ENCODE assay signal across 16 cellular contexts in genomic region chr17:19305761-19306159, GRCh38. TPM values are rescaled to one million over a fixed set of nuclear protein-coding genes. Genes with fewer than 3 reads are reported as not detected.
DNase-seq lines count a peak whose midpoint lies in the region; ATAC-seq, FAIRE-seq and TF ChIP-seq lines count a peak whose summit lies in the region.
"Had no signal": no experiment of that assay in that cellular context is flagged by ENCODE, and none has a peak within 500 bp of the region (broad histone marks: within the 10 kb centered on the region; RNA-seq: fewer than 3 reads in every experiment).

No MANE protein-coding gene starts in this region.

- TF ChIP-seq POLR2A in GM12892 (IDR thresholded peaks at IDR 0.05; ENCODE audit: low read depth, low read length) = no peak

- no peaks in the 10 kb centered on the region for H3K27me3 ChIP-seq in CD4-positive, CD25-positive, alpha-beta regulatory T cell (ENCODE audit: control insufficient read depth, insufficient read depth, low read length)
- H3K27me3 ChIP-seq in Loucy (ENCODE audit: insufficient read depth, low read length, poor library complexity, severe bottlenecking) = no peaks in the 10 kb centered on the region
- H3K27me3 ChIP-seq: sigmoid colon had no signal

- H3K9me2 ChIP-seq in Loucy (replicated peaks; ENCODE audit: low read depth, low read length) = no peaks in the 10 kb centered on the region

- H3K36me3 Mint-ChIP-seq in CD4-positive, CD25-positive, alpha-beta regulatory T cell = no peaks in the 10 kb centered on the region
- no peaks in the 10 kb centered on the region for H3K36me3 Mint-ChIP-seq in activated T-helper 2 cell treated with anti-CD3 and anti-CD28 coated beads, Interferon-gamma antibody, Interleukin-2, Interleukin-4, amounts not matched to agents 10 μg/mL and 5 μg/mL and 100 μg/mL, durations not matched to agents 14 hours and 24 hours and 36 hours (ENCODE audit: low read depth)
- no peaks in the 10 kb centered on the region for H3K36me3 Mint-ChIP-seq in naive thymus-derived CD8-positive, alpha-beta T cell

- H3K36me3 ChIP-seq in CD4-positive, CD25-positive, alpha-beta regulatory T cell (ENCODE audit: control insufficient read depth, insufficient read depth, low read length) = no peaks in the 10 kb centered on the region
- no peaks in the 10 kb centered on the region for H3K36me3 ChIP-seq in Loucy (ENCODE audit: insufficient read depth, low read length)
- H3K36me3 ChIP-seq: WERI-Rb-1 had no signal

- H3K27ac Mint-ChIP-seq in CD4-positive, CD25-positive, alpha-beta regulatory T cell = peak overlapping the region in 2 of 3 donors; percentile 81 to 88
- peak overlapping the region; percentile 50 for H3K27ac Mint-ChIP-seq in activated T-helper 2 cell treated with anti-CD3 and anti-CD28 coated beads, Interferon-gamma antibody, Interleukin-2, Interleukin-4, amounts not matched to agents 10 μg/mL and 5 μg/mL and 100 μg/mL, durations not matched to agents 14 hours and 24 hours and 36 hours
- peak overlapping the region in 4 of 10 donors; percentile 43 to 88 (median 72) for H3K27ac Mint-ChIP-seq in naive thymus-derived CD8-positive, alpha-beta T cell

- H3K9me3 Mint-ChIP-seq in CD4-positive, CD25-positive, alpha-beta regulatory T cell = no peaks in the 10 kb centered on the region
- H3K9me3 Mint-ChIP-seq in activated T-helper 2 cell treated with anti-CD3 and anti-CD28 coated beads, Interferon-gamma antibody, Interleukin-2, Interleukin-4, amounts not matched to agents 10 μg/mL and 5 μg/mL and 100 μg/mL, durations not matched to agents 14 hours and 24 hours and 36 hours = no peaks in the 10 kb centered on the region
- no peaks in the 10 kb centered on the region for H3K9me3 Mint-ChIP-seq in naive thymus-derived CD8-positive, alpha-beta T cell
- H3K9me3 Mint-ChIP-seq: activated T-cell treated with anti-CD3 and anti-CD28 coated beads, Interleukin-2, amount 50 U/mL, for 72 hours had no signal

- no peaks in the 10 kb centered on the region for H3K79me2 ChIP-seq in Loucy (ENCODE audit: insufficient read depth, low read length)

- H4K20me1 ChIP-seq in Loucy (ENCODE audit: insufficient read depth, low read length, poor library complexity, severe bottlenecking) = no peaks in the 10 kb centered on the region

- H3K4me3 Mint-ChIP-seq in CD4-positive, CD25-positive, alpha-beta regulatory T cell = peak overlapping the region in 3 of 4 donors; percentile 22 to 63 (median 38)
- peak overlapping the region; percentile 20 for H3K4me3 Mint-ChIP-seq in activated T-helper 2 cell treated with anti-CD3 and anti-CD28 coated beads, Interferon-gamma antibody, Interleukin-2, Interleukin-4, amounts not matched to agents 10 μg/mL and 5 μg/mL and 100 μg/mL, durations not matched to agents 14 hours and 24 hours and 36 hours (ENCODE audit: low read depth)
- peak overlapping the region in 6 of 10 donors; percentile 19 to 68 (median 60) for H3K4me3 Mint-ChIP-seq in naive thymus-derived CD8-positive, alpha-beta T cell

- H3K4me3 ChIP-seq in CD4-positive, CD25-positive, alpha-beta regulatory T cell (ENCODE audit: low read depth, low read length) = peak overlapping the region; percentile 13
- H3K4me3 ChIP-seq in Loucy (ENCODE audit: low read length, poor library complexity, severe bottlenecking) = no peak overlapping the region
- H3K4me3 ChIP-seq: GM23248, sigmoid colon had no signal

- H3K27me3 Mint-ChIP-seq in CD4-positive, CD25-positive, alpha-beta regulatory T cell = no peaks in the 10 kb centered on the region
- peaks cover 8% of the 10 kb centered on the region for H3K27me3 Mint-ChIP-seq in activated T-helper 2 cell treated with anti-CD3 and anti-CD28 coated beads, Interferon-gamma antibody, Interleukin-2, Interleukin-4, amounts not matched to agents 10 μg/mL and 5 μg/mL and 100 μg/mL, durations not matched to agents 14 hours and 24 hours and 36 hours (ENCODE audit: low read depth)
- peaks cover 27 to 89% (median 43%) of the 10 kb centered on the region in 5 donors for H3K27me3 Mint-ChIP-seq in naive thymus-derived CD8-positive, alpha-beta T cell

- ATAC-seq in CD4-positive, CD25-positive, alpha-beta regulatory T cell (ENCODE audit: low read depth in 2 of 2) = no peak
- no peak for ATAC-seq in naive thymus-derived CD8-positive, alpha-beta T cell
- ATAC-seq in GM18907 (IDR thresholded peaks at IDR 0.05; ENCODE audit: unreplicated experiment) = no peak

- TF ChIP-seq CTCF in Loucy (conservative IDR thresholded peaks at IDR 0.05; ENCODE audit: low read length) = no peak

- H3K4me1 Mint-ChIP-seq in CD4-positive, CD25-positive, alpha-beta regulatory T cell = peaks cover 12 to 32% (median 24%) of the 10 kb centered on the region in 4 donors
- peaks cover 41% of the 10 kb centered on the region for H3K4me1 Mint-ChIP-seq in activated T-helper 2 cell treated with anti-CD3 and anti-CD28 coated beads, Interferon-gamma antibody, Interleukin-2, Interleukin-4, amounts not matched to agents 10 μg/mL and 5 μg/mL and 100 μg/mL, durations not matched to agents 14 hours and 24 hours and 36 hours (ENCODE audit: low read depth)
- H3K4me1 Mint-ChIP-seq in naive thymus-derived CD8-positive, alpha-beta T cell = peaks cover 19 to 53% (median 25%) of the 10 kb centered on the region in 4 donors

- H3K9ac ChIP-seq in Loucy (ENCODE audit: low read depth, low read length, poor library complexity, severe bottlenecking) = no peak overlapping the region
- H3K9ac ChIP-seq: GM23248 had no signal

- H2AFZ ChIP-seq in Loucy (ENCODE audit: low read length) = no peak overlapping the region
- H2AFZ ChIP-seq: GM23248 had no signal

- peaks cover 25% of the 10 kb centered on the region for H3K4me1 ChIP-seq in CD4-positive, CD25-positive, alpha-beta regulatory T cell (ENCODE audit: control insufficient read depth, insufficient read depth, low read length, poor library complexity, severe bottlenecking)
- peaks cover 41% of the 10 kb centered on the region for H3K4me1 ChIP-seq in Loucy (ENCODE audit: insufficient read depth, low read length, poor library complexity, severe bottlenecking)

- no peaks in the 10 kb centered on the region for H3F3A ChIP-seq in Loucy (ENCODE audit: low read depth)

- no peak for FAIRE-seq in GM12892 (lab: Jason Lieb, UNC)
- FAIRE-seq: D721Med had no signal

- peak overlapping the region; percentile 42 for H3K4me2 ChIP-seq in Loucy (ENCODE audit: low read depth, low read length, poor library complexity, severe bottlenecking)

- no peaks in the 10 kb centered on the region for H3K9me3 ChIP-seq in CD4-positive, CD25-positive, alpha-beta regulatory T cell (ENCODE audit: control insufficient read depth in 2 of 2, low read length in 2 of 2)
- H3K9me3 ChIP-seq in Loucy (ENCODE audit: insufficient read depth, low read depth, low read length) = no peaks in the 10 kb centered on the region
- H3K9me3 ChIP-seq: sigmoid colon had no signal

- intact Hi-C loops in activated T-helper 2 cell treated with anti-CD3 and anti-CD28 coated beads, Interferon-gamma antibody, Interleukin-2, Interleukin-4, amounts not matched to agents 10 μg/mL and 5 μg/mL and 100 μg/mL, durations not matched to agents 14 hours and 24 hours and 36 hours (cut with micrococcal nuclease) = no loop called here

- DNase-seq in CD4-positive, CD25-positive, alpha-beta regulatory T cell = no peak
- no peak for DNase-seq in activated T-helper 2 cell treated with anti-CD3 and anti-CD28 coated beads, Interferon-gamma antibody, Interleukin-2, Interleukin-4, amounts not matched to agents 10 μg/mL and 5 μg/mL and 100 μg/mL, durations not matched to agents 14 hours and 24 hours and 36 hours (ENCODE audit: low spot score)
- DNase-seq in naive thymus-derived CD8-positive, alpha-beta T cell = no peak
- no peak for DNase-seq in NCI-H2171 treated with DMSO at 0.1 percent for 48 hours (lab: John Stamatoyannopoulos, UW)
- no peak for DNase-seq in GM12892 (ENCODE audit: insufficient read length)
- DNase-seq: GM23248, mammary epithelial cell, NCI-H1417, NCI-H774, SW 1271, WERI-Rb-1 had no signal

- POLR2A ChIA-PET in naive thymus-derived CD8-positive, alpha-beta T cell (lab: Charles Lee) = interaction anchor here (1.1 kb wide), 1 partner anchor 11 kb away, joined by 4 read pairs; no protein-coding TSS in a partner anchor

- no peak overlapping the region for H3K27ac ChIP-seq in CD4-positive, CD25-positive, alpha-beta regulatory T cell (ENCODE audit: insufficient read depth, low read length, poor library complexity, severe bottlenecking)
- H3K27ac ChIP-seq: GM23248, WERI-Rb-1 had no signal

RNA-seq across cellular contexts. Expression of gene B9D1, which starts 56.8 kb away (rescaled TPM):
- total RNA-seq in CD4-positive, CD25-positive, alpha-beta regulatory T cell = 2.1 TPM
- 1 to 10 TPM; 1.2 to 2.0 (median 1.5) TPM for polyA plus RNA-seq in CD4-positive, CD25-positive, alpha-beta regulatory T cell
- 6.7 TPM in 2 replicates for total RNA-seq in activated T-helper 2 cell treated with anti-CD3 and anti-CD28 coated beads, Interferon-gamma antibody, Interleukin-2, Interleukin-4, amounts not matched to agents 10 μg/mL and 5 μg/mL and 100 μg/mL, durations not matched to agents 14 hours and 24 hours and 36 hours
- total RNA-seq in naive thymus-derived CD8-positive, alpha-beta T cell = 1 to 10 TPM; 1.9 to 3.1 TPM
- polyA plus RNA-seq in naive thymus-derived CD8-positive, alpha-beta T cell = 1 to 10 TPM in 1 of 3 donors, under 1 TPM in 2; 0.75 to 1.8 (median 0.91) TPM
- 10.8 TPM for polyA plus RNA-seq in GM12892 (2012; ENCODE audit: missing spikeins)
